ENCODE assay signal across 27 cellular contexts in genomic region chr1:196381544-196381943, GRCh38.
DNase-seq lines count a peak whose midpoint lies in the region; ATAC-seq lines count a peak whose summit lies in the region.
"Had no signal": no experiment of that assay in that cellular context is flagged by ENCODE, and none has a peak within 500 bp of the region (broad histone marks: within the 10 kb centered on the region; RNA-seq: fewer than 3 reads in every experiment).

No MANE protein-coding gene starts in this region.

- intact Hi-C loops in activated naive CD4-positive, alpha-beta T cell treated with anti-CD3 and anti-CD28 coated beads for 36 hours (cut with micrococcal nuclease), result no loop called here

- peak; percentile 2 for DNase-seq in SK-N-DZ (ENCODE audit: low spot score)
- DNase-seq in activated naive CD4-positive, alpha-beta T cell treated with anti-CD3 and anti-CD28 coated beads for 36 hours, result no peak
- no peak for DNase-seq in mucosa of gallbladder (ENCODE audit: low spot score)
- DNase-seq: activated CD8-positive, alpha-beta memory T cell treated with anti-CD3 and anti-CD28 coated beads, Interleukin-2, amount 50 U/mL, for 48 hours; activated CD8-positive, alpha-beta T cell treated with anti-CD3 and anti-CD28 coated beads for 36 hours; amygdala; BE2C; brain microvascular endothelial cell; CD8-positive, alpha-beta memory T cell; DMS 273 treated with DMSO at 0.1 percent for 48 hours; foreskin keratinocyte; GOT3; heart left ventricle; naive thymus-derived CD4-positive, alpha-beta T cell; NCI-H1436 treated with DMSO at 0.1 percent for 48 hours; Peyer's patch; SHP77; stimulated activated CD4-positive, alpha-beta T cell treated with anti-CD3 and anti-CD28 coated beads, Interleukin-12 subunit alpha, Interleukin-12 subunit beta, amount 100 ng/mL, for 4 hours; stimulated activated CD4-positive, alpha-beta T cell treated with anti-CD3 and anti-CD28 coated beads, Interleukin-2, amount 100 ng/mL, for 48 hours; tibial artery had no signal

- H3K27me3 Mint-ChIP-seq in activated naive CD4-positive, alpha-beta T cell treated with anti-CD3 and anti-CD28 coated beads for 36 hours (ENCODE audit: low read depth), result no peaks in the 10 kb centered on the region
- H3K27me3 Mint-ChIP-seq: activated CD8-positive, alpha-beta T cell treated with anti-CD3 and anti-CD28 coated beads for 36 hours; activated T-helper 17 cell treated with anti-CD3 and anti-CD28 coated beads, Interleukin-2, amount 50 U/mL, for 72 hours; CD8-positive, alpha-beta memory T cell; naive thymus-derived CD4-positive, alpha-beta T cell had no signal

- H3K4me1 Mint-ChIP-seq in activated naive CD4-positive, alpha-beta T cell treated with anti-CD3 and anti-CD28 coated beads for 36 hours (ENCODE audit: low read depth), result no peaks in the 10 kb centered on the region
- H3K4me1 Mint-ChIP-seq: activated T-helper 17 cell treated with anti-CD3 and anti-CD28 coated beads, Interleukin-2, amount 50 U/mL, for 72 hours; CD8-positive, alpha-beta memory T cell; naive thymus-derived CD4-positive, alpha-beta T cell had no signal

- ATAC-seq in GM18861 (IDR thresholded peaks at IDR 0.05; ENCODE audit: unreplicated experiment) (peak; percentile 66), GM19452 (IDR thresholded peaks at IDR 0.05; ENCODE audit: unreplicated experiment) (peak; percentile 51), HG03175 (IDR thresholded peaks at IDR 0.05; ENCODE audit: unreplicated experiment) (peak; percentile 49), HG02885 (IDR thresholded peaks at IDR 0.05; ENCODE audit: poor library complexity, unreplicated experiment) (no peak)
- ATAC-seq: activated CD8-positive, alpha-beta T cell treated with anti-CD3 and anti-CD28 coated beads for 36 hours; activated naive CD4-positive, alpha-beta T cell treated with anti-CD3 and anti-CD28 coated beads, Interleukin-2, amount 50 U/mL, for 72 hours; activated T-helper 17 cell treated with anti-CD3 and anti-CD28 coated beads, Interleukin-2, amount 50 U/mL, for 72 hours; foreskin keratinocyte; heart left ventricle; naive thymus-derived CD4-positive, alpha-beta T cell; sciatic nerve had no signal

- CTCF ChIA-PET in activated naive CD4-positive, alpha-beta T cell treated with anti-CD3 and anti-CD28 coated beads for 36 hours (lab: Charles Lee), result interaction anchor here (0.6 kb wide), 1 partner anchor 589 kb away, joined by 4 read pairs; no protein-coding TSS in a partner anchor

- no peak overlapping the region for H3K27ac Mint-ChIP-seq in activated naive CD4-positive, alpha-beta T cell treated with anti-CD3 and anti-CD28 coated beads for 36 hours
- H3K27ac Mint-ChIP-seq: activated CD8-positive, alpha-beta T cell treated with anti-CD3 and anti-CD28 coated beads for 36 hours; activated naive CD4-positive, alpha-beta T cell treated with anti-CD3 and anti-CD28 coated beads, Interleukin-2, amount 50 U/mL, for 72 hours; activated T-helper 17 cell treated with anti-CD3 and anti-CD28 coated beads, Interleukin-2, amount 50 U/mL, for 72 hours; CD8-positive, alpha-beta memory T cell; naive thymus-derived CD4-positive, alpha-beta T cell had no signal

- no peaks in the 10 kb centered on the region for H3K36me3 Mint-ChIP-seq in activated naive CD4-positive, alpha-beta T cell treated with anti-CD3 and anti-CD28 coated beads for 36 hours (ENCODE audit: low read depth)
- H3K36me3 Mint-ChIP-seq: activated naive CD4-positive, alpha-beta T cell treated with anti-CD3 and anti-CD28 coated beads, Interleukin-2, amount 50 U/mL, for 72 hours; CD8-positive, alpha-beta memory T cell; naive thymus-derived CD4-positive, alpha-beta T cell had no signal

- H3K9me3 Mint-ChIP-seq in activated naive CD4-positive, alpha-beta T cell treated with anti-CD3 and anti-CD28 coated beads for 36 hours, result no peaks in the 10 kb centered on the region
- H3K9me3 Mint-ChIP-seq: activated CD8-positive, alpha-beta T cell treated with anti-CD3 and anti-CD28 coated beads for 36 hours; activated T-helper 17 cell treated with anti-CD3 and anti-CD28 coated beads, Interleukin-2, amount 50 U/mL, for 72 hours had no signal

- no peak overlapping the region for H3K4me3 Mint-ChIP-seq in activated naive CD4-positive, alpha-beta T cell treated with anti-CD3 and anti-CD28 coated beads for 36 hours
- H3K4me3 Mint-ChIP-seq: activated CD8-positive, alpha-beta T cell treated with anti-CD3 and anti-CD28 coated beads for 36 hours; activated T-helper 17 cell treated with anti-CD3 and anti-CD28 coated beads, Interleukin-2, amount 50 U/mL, for 72 hours; CD8-positive, alpha-beta memory T cell; naive thymus-derived CD4-positive, alpha-beta T cell had no signal
